In genomic region chr18:33062834-33063364, GRCh38 we compare ENCODE assay signal across 25 cellular contexts.
"Had no signal": no experiment of that assay in that cellular context is flagged by ENCODE, and none has a peak within 500 bp of the region (broad histone marks: within the 10 kb centered on the region; RNA-seq: fewer than 3 reads in every experiment).

No MANE protein-coding gene starts in this region.

- H3K27me3 Mint-ChIP-seq: activated naive CD4-positive, alpha-beta T cell treated with anti-CD3 and anti-CD28 coated beads, Interleukin-2, amount 50 U/mL, for 24 hours; T-cell had no signal

- H3K27me3 ChIP-seq: breast epithelium, Peyer's patch, SJSA1 had no signal

- H3K36me3 ChIP-seq: breast epithelium, Peyer's patch, SJSA1 had no signal

- H3K4me1 Mint-ChIP-seq: activated naive CD4-positive, alpha-beta T cell treated with anti-CD3 and anti-CD28 coated beads, Interleukin-2, amount 50 U/mL, for 24 hours; T-cell had no signal

- H3K4me3 Mint-ChIP-seq: activated CD8-positive, alpha-beta T cell treated with anti-CD3 and anti-CD28 coated beads, Interleukin-2, amount 10 ng/mL, durations not matched to agents 7 days and 5 days; activated naive CD4-positive, alpha-beta T cell treated with anti-CD3 and anti-CD28 coated beads, Interleukin-2, amount 50 U/mL, for 24 hours; T-cell had no signal

- H3K4me1 ChIP-seq: breast epithelium, Peyer's patch, SJSA1 had no signal

- ATAC-seq: activated CD8-positive, alpha-beta T cell treated with anti-CD3 and anti-CD28 coated beads, Interleukin-2, amount 10 ng/mL, durations not matched to agents 7 days and 5 days; T-cell had no signal

- H3K4me3 ChIP-seq: breast epithelium, Peyer's patch, SJSA1 had no signal

- H3K9me3 ChIP-seq: Peyer's patch, SJSA1 had no signal

- H3K27ac ChIP-seq: breast epithelium, Peyer's patch, RWPE1, SJSA1, VCaP had no signal

- H3K36me3 Mint-ChIP-seq: T-cell had no signal

- H3K27ac Mint-ChIP-seq: activated CD8-positive, alpha-beta T cell treated with anti-CD3 and anti-CD28 coated beads, Interleukin-2, amount 10 ng/mL, durations not matched to agents 7 days and 5 days; activated naive CD4-positive, alpha-beta T cell treated with anti-CD3 and anti-CD28 coated beads, Interleukin-2, amount 50 U/mL, for 24 hours; T-cell had no signal

- DNase-seq: activated CD4-positive, CD25-positive, alpha-beta regulatory T cell; activated CD8-positive, alpha-beta memory T cell treated with anti-CD3 and anti-CD28 coated beads, Interleukin-2, amount 50 U/mL, for 48 hours; activated CD8-positive, alpha-beta T cell treated with anti-CD3 and anti-CD28 coated beads, Interleukin-2, amount 10 ng/mL, durations not matched to agents 7 days and 5 days; activated naive CD4-positive, alpha-beta T cell; activated T-cell treated with anti-CD3 and anti-CD28 coated beads, Interleukin-2, amount 50 U/mL, for 1 hour; aorta; caudate nucleus; Kasumi-1; KBM-7; NCI-H1105 treated with DMSO at 0.1 percent for 48 hours; NCI-H1436 treated with DMSO at 0.1 percent for 48 hours; NCI-H187; NCI-H2081; NCI-H446; NCI-H524; Peyer's patch; SHP77; T-cell; T-helper 2 cell; T1000 had no signal
